2 cellular contexts compared by ENCODE assay signal in genomic region chr9:37639109-37639748, GRCh38.
TF ChIP-seq lines count a peak whose summit lies in the region.

No MANE protein-coding gene starts in this region.

TF ChIP-seq in HepG2, 621 proteins besides CTCF, POLR2A, EP300 and RAD21:
- TF ChIP-seq ZNF446 (CRISPR knock-in tag; IDR thresholded peaks at IDR 0.05) (no peak), ATF7 (IDR thresholded peaks at IDR 0.05) (peak; percentile 48; the same call in 1 of the 2 replicates), ATF7 (CRISPR knock-in tag; IDR thresholded peaks at IDR 0.05) (no peak)
TF ChIP-seq in HepG2: peak in this region for 1.

TF ChIP-seq in WTC11, 78 proteins besides CTCF, POLR2A, EP300 and RAD21:
- TF ChIP-seq ELF4 (CRISPR knock-in tag; IDR thresholded peaks at IDR 0.05; ENCODE audit: low read depth) (no peak), IRF2 (CRISPR knock-in tag; IDR thresholded peaks at IDR 0.05; ENCODE audit: borderline replicate concordance, low read depth) (no peak), ZNF396 (CRISPR knock-in tag; IDR thresholded peaks at IDR 0.05; ENCODE audit: borderline replicate concordance) (no peak), ESRRA (CRISPR knock-in tag; IDR thresholded peaks at IDR 0.05; ENCODE audit: borderline replicate concordance) (no peak), KAT7 (CRISPR knock-in tag; IDR thresholded peaks at IDR 0.05; ENCODE audit: borderline replicate concordance) (no peak), NR1H2 (CRISPR knock-in tag; IDR thresholded peaks at IDR 0.05) (no peak), STAT6 (CRISPR knock-in tag; conservative IDR thresholded peaks at IDR 0.05; ENCODE audit: low read depth) (no peak), GTF2I (CRISPR knock-in tag; conservative IDR thresholded peaks at IDR 0.05) (no peak), ZNF423 (CRISPR knock-in tag; IDR thresholded peaks at IDR 0.05) (no peak), E2F4 (CRISPR knock-in tag; IDR thresholded peaks at IDR 0.05; ENCODE audit: borderline replicate concordance, low read depth) (no peak), ZNF532 (CRISPR knock-in tag; IDR thresholded peaks at IDR 0.05; ENCODE audit: borderline replicate concordance) (no peak), ATF6 (CRISPR knock-in tag; IDR thresholded peaks at IDR 0.05) (no peak), PRDM15 (CRISPR knock-in tag; IDR thresholded peaks at IDR 0.05) (no peak)
